Comparison of ENCODE assay signal across 12 cellular contexts in the genomic region with DNA sequence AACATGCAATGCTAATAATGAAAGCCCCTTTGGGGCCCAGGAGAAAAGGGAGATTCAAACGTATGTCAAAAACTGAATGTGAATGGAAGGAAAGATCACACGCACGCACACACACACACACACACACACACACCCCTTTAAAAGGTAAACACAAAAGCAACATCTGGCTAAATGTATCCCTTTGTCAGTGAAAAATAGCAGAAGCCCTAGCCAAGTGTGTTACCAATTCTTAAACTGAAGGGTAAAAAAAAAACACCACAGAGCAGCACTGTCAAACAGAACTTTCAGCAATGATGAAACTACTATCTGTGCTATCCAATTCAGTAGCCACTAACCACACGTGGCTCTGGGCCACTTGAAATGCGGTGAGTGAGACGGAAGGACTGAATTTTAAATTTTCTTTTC. TPM values are rescaled to one million over a fixed set of nuclear protein-coding genes. Genes with fewer than 3 reads are reported as not detected.
DNase-seq lines count a peak whose midpoint lies in the region; ATAC-seq, FAIRE-seq and TF ChIP-seq lines count a peak whose summit lies in the region.
"Had no signal": no experiment of that assay in that cellular context is flagged by ENCODE, and none has a peak within 500 bp of the region (broad histone marks: within the 10 kb centered on the region; RNA-seq: fewer than 3 reads in every experiment).

No MANE protein-coding gene starts in this region.

- H3F3A ChIP-seq in OCI-LY1 (ENCODE audit: insufficient read depth, low read length): peaks cover 6% of the 10 kb centered on the region; the same call in 1 of the 2 replicates

- TF ChIP-seq POLR2A in GM12891 (IDR thresholded peaks at IDR 0.05; ENCODE audit: low read depth, low read length) (no peak; the same call in 1 of the 2 replicates), vagina (IDR thresholded peaks at IDR 0.05) (no peak)

- POLR2A ChIA-PET in A673 (lab: Charles Lee; ENCODE audit: low non-redundant PET): no interaction called here

- peak; percentile 49 for DNase-seq in AG20443 (ENCODE audit: low spot score)
- DNase-seq in GM12891 (ENCODE audit: insufficient read length, low spot score): no peak
- no peak for DNase-seq in effector memory CD4-positive, alpha-beta T cell
- DNase-seq in A673 (ENCODE audit: low spot score): no peak
- no peak for DNase-seq in vagina (ENCODE audit: extremely low spot score in 2 of 2)
- DNase-seq: activated effector memory CD4-positive, alpha-beta T cell treated with anti-CD3 and anti-CD28 coated beads, Interleukin-2, amount 50 U/mL, for 16 hours; Caco-2; stimulated activated CD4-positive, alpha-beta T cell treated with anti-CD3 and anti-CD28 coated beads, Interleukin-2, amount 100 ng/mL, for 48 hours; trophoblast cell had no signal

- H3K4me1 ChIP-seq in OCI-LY1 (ENCODE audit: insufficient read depth, low read length, severe bottlenecking) (peaks cover 81% of the 10 kb centered on the region), A673 (ENCODE audit: insufficient read depth, low read length, poor library complexity, severe bottlenecking) (no peaks in the 10 kb centered on the region), vagina (peaks cover 32% of the 10 kb centered on the region)
- peaks cover 38% of the 10 kb centered on the region for H3K4me1 ChIP-seq in effector memory CD4-positive, alpha-beta T cell (ENCODE audit: control insufficient read depth, insufficient read depth, low read length, poor library complexity, severe bottlenecking)

- intact Hi-C loops in A673 (cut with micrococcal nuclease; ENCODE audit: unreplicated experiment): no loop called here
- intact Hi-C loops in vagina (cut with DNase I): no loop called here

- no TSS peak for BruUV-seq in A673 (replicated peaks; lab: Mats Ljungman, UMichigan)

- no peaks in the 10 kb centered on the region for H4K20me1 ChIP-seq in OCI-LY1 (ENCODE audit: insufficient read depth, low read length)

- H3K36me3 ChIP-seq in OCI-LY1 (ENCODE audit: insufficient read depth, low read length): peaks cover 87% of the 10 kb centered on the region
- no peaks in the 10 kb centered on the region for H3K36me3 ChIP-seq in effector memory CD4-positive, alpha-beta T cell (ENCODE audit: control insufficient read depth, insufficient read depth, low read length)
- H3K36me3 ChIP-seq in A673 (ENCODE audit: insufficient read depth, low read length, poor library complexity, severe bottlenecking): no peaks in the 10 kb centered on the region
- no peaks in the 10 kb centered on the region for H3K36me3 ChIP-seq in vagina

- H3K27ac ChIP-seq in OCI-LY1 (ENCODE audit: low read depth, low read length, poor library complexity, severe bottlenecking) (peak overlapping the region; percentile 99), A673 (ENCODE audit: low read depth, low read length, poor library complexity, severe bottlenecking) (no peak overlapping the region), vagina (no peak overlapping the region)
- peak overlapping the region; percentile 2 for H3K27ac ChIP-seq in effector memory CD4-positive, alpha-beta T cell (ENCODE audit: insufficient read depth, low read length, poor library complexity, severe bottlenecking)

- no peaks in the 10 kb centered on the region for H3K9me2 ChIP-seq in OCI-LY1 (ENCODE audit: low read depth, low read length)

- H3K4me3 ChIP-seq in OCI-LY1 (ENCODE audit: low read depth, low read length, poor library complexity, severe bottlenecking): peak overlapping the region; percentile 95
- no peak overlapping the region for H3K4me3 ChIP-seq in effector memory CD4-positive, alpha-beta T cell (ENCODE audit: insufficient read depth, low read depth, low read length, poor library complexity, severe bottlenecking)
- no peak overlapping the region for H3K4me3 ChIP-seq in A673 (ENCODE audit: low read depth, low read length, poor library complexity, severe bottlenecking)
- H3K4me3 ChIP-seq in vagina: no peak overlapping the region

- ATAC-seq in GM19452 (IDR thresholded peaks at IDR 0.05; ENCODE audit: unreplicated experiment): no peak
- no peak for ATAC-seq in GM21390 (IDR thresholded peaks at IDR 0.05; ENCODE audit: unreplicated experiment)

- H3K79me2 ChIP-seq in OCI-LY1 (ENCODE audit: insufficient read depth, low read length): peaks cover 90% of the 10 kb centered on the region

- H3K9ac ChIP-seq in OCI-LY1 (ENCODE audit: low read length): peak overlapping the region; percentile 99

- peak; percentile 83 for FAIRE-seq in GM12891 (lab: Jason Lieb, UNC)

- TF ChIP-seq CTCF in OCI-LY1 (IDR thresholded peaks at IDR 0.05; ENCODE audit: low read length) (no peak), A673 (conservative IDR thresholded peaks at IDR 0.05; ENCODE audit: low read depth, low read length) (no peak), vagina (IDR thresholded peaks at IDR 0.05) (no peak)

- H2AFZ ChIP-seq in OCI-LY1 (ENCODE audit: low read length): no peak overlapping the region

- no peaks in the 10 kb centered on the region for H3K27me3 ChIP-seq in OCI-LY1 (ENCODE audit: insufficient read depth, low read length)
- no peaks in the 10 kb centered on the region for H3K27me3 ChIP-seq in effector memory CD4-positive, alpha-beta T cell (replicated peaks; ENCODE audit: control insufficient read depth, insufficient read depth, low read length, poor library complexity, severe bottlenecking)
- peaks cover 27% of the 10 kb centered on the region for H3K27me3 ChIP-seq in A673 (replicated peaks; ENCODE audit: insufficient read depth, low read depth, low read length, poor library complexity)
- H3K27me3 ChIP-seq in vagina: no peaks in the 10 kb centered on the region

- H3K4me2 ChIP-seq in OCI-LY1 (ENCODE audit: low read length): peak overlapping the region; percentile 98

- H3K9me3 ChIP-seq in OCI-LY1 (ENCODE audit: low read length): no peaks in the 10 kb centered on the region
- no peaks in the 10 kb centered on the region for H3K9me3 ChIP-seq in effector memory CD4-positive, alpha-beta T cell (ENCODE audit: control insufficient read depth, low read length)
- H3K9me3 ChIP-seq in A673 (ENCODE audit: low read depth, low read length, poor library complexity, severe bottlenecking): no peaks in the 10 kb centered on the region
- H3K9me3 ChIP-seq in vagina: no peaks in the 10 kb centered on the region
- H3K9me3 ChIP-seq: Caco-2 had no signal

- CTCF ChIA-PET in A673 (lab: Charles Lee): no interaction called here

TF ChIP-seq in GM12891, 5 proteins besides CTCF, POLR2A, EP300 and RAD21:
- TF ChIP-seq PAX5 (IDR thresholded peaks at IDR 0.05; ENCODE audit: insufficient read depth, low read length, severe bottlenecking) (no peak), TAF1 (IDR thresholded peaks at IDR 0.05; ENCODE audit: low read depth, low read length) (peak; percentile 37; the same call in 1 of the 2 replicates), POU2F2 (IDR thresholded peaks at IDR 0.05; ENCODE audit: low read depth, low read length) (no peak), SPI1 (IDR thresholded peaks at IDR 0.05; ENCODE audit: low read depth, low read length) (0 out of 2 replicates have a peak, but pooled peaks have one; percentile 27), POLR2AphosphoS5 (IDR thresholded peaks at IDR 0.05; ENCODE audit: low read depth, low read length) (no peak; the same call in 1 of the 2 replicates)

RNA-seq across cellular contexts. Expression of a gene that starts 4.9 kb away (rescaled TPM):
- polyA plus RNA-seq in GM12891 (2012; ENCODE audit: low read depth, missing spikeins): 168 TPM
- 0.60 and 1.2 TPM in 2 replicates for total RNA-seq in A673 (2021)
- 47.4 TPM for total RNA-seq in vagina

Comparison
In these comparisons a context has a peak if more than half of its experiments do, and no peak if none do; other contexts are left out.
1. H3K27ac ChIP-seq: peak in OCI-LY1 (single experiment) and effector memory CD4-positive, alpha-beta T cell (single experiment); none in A673 (single experiment) and vagina (single experiment).
2. RNA of a gene that starts 4.9 kb away (total RNA-seq): 47.4 TPM in vagina (single experiment); 0.60 to 1.2 TPM in A673; every median in the first group is over 10 times any median in the second.